17 cellular contexts compared by ENCODE assay signal in genomic region chr1:98316286-98316685, GRCh38.
DNase-seq lines count a peak whose midpoint lies in the region; ATAC-seq, FAIRE-seq and TF ChIP-seq lines count a peak whose summit lies in the region.
"Had no signal": no experiment of that assay in that cellular context is flagged by ENCODE, and none has a peak within 500 bp of the region (broad histone marks: within the 10 kb centered on the region; RNA-seq: fewer than 3 reads in every experiment).

No MANE protein-coding gene starts in this region.

- H3K4me1 ChIP-seq in neuron (ENCODE audit: insufficient read depth, low read length) (no peaks in the 10 kb centered on the region), lower lobe of right lung (no peaks in the 10 kb centered on the region)
- H3K4me1 ChIP-seq: psoas muscle had no signal

- no peaks in the 10 kb centered on the region for H3K27me3 Mint-ChIP-seq in effector memory CD8-positive, alpha-beta T cell

- H3K4me3 ChIP-seq in neuron (ENCODE audit: low read length) (no peak overlapping the region), lower lobe of right lung (no peak overlapping the region)
- H3K4me3 ChIP-seq: psoas muscle, upper lobe of left lung had no signal

- H3K27ac ChIP-seq in lower lobe of right lung = no peak overlapping the region
- H3K27ac ChIP-seq: C4-2B, psoas muscle, upper lobe of left lung had no signal

- no peak for TF ChIP-seq CTCF in lower lobe of right lung (IDR thresholded peaks at IDR 0.05)

- H3K4me3 Mint-ChIP-seq in effector memory CD8-positive, alpha-beta T cell = no peak overlapping the region

- intact Hi-C loops in lower lobe of right lung (cut with DNase I) = no loop called here

- peak; percentile 11 for DNase-seq in GM03348 (ENCODE audit: low spot score)
- peak; percentile 16 for DNase-seq in RCC 7860 (ENCODE audit: low spot score)
- peak; percentile 65 for DNase-seq in dermis blood vessel endothelial cell
- DNase-seq in effector memory CD8-positive, alpha-beta T cell = no peak
- DNase-seq in central memory CD4-positive, alpha-beta T cell = no peak
- no peak for DNase-seq in lower lobe of right lung
- DNase-seq in activated CD4-positive, alpha-beta T cell treated with anti-CD3 and anti-CD28 coated beads for 4 hours = no peak
- DNase-seq: aorta, kidney, NCI-H1694 treated with DMSO at 0.1 percent for 48 hours, NCI-H69, psoas muscle, RPMI8226 had no signal

- H3K27me3 ChIP-seq in neuron (ENCODE audit: insufficient read depth, low read length) (no peaks in the 10 kb centered on the region), lower lobe of right lung (ENCODE audit: low read depth) (no peaks in the 10 kb centered on the region)
- H3K27me3 ChIP-seq: upper lobe of left lung had no signal

- H3K27ac Mint-ChIP-seq in effector memory CD8-positive, alpha-beta T cell = no peak overlapping the region

- no peaks in the 10 kb centered on the region for H3K36me3 Mint-ChIP-seq in effector memory CD8-positive, alpha-beta T cell (ENCODE audit: insufficient read depth)

- H3K9me3 ChIP-seq in neuron (ENCODE audit: low read length) = no peaks in the 10 kb centered on the region
- H3K9me3 ChIP-seq in lower lobe of right lung = no peaks in the 10 kb centered on the region
- H3K9me3 ChIP-seq: psoas muscle, upper lobe of left lung had no signal

- no peak for ATAC-seq in effector memory CD8-positive, alpha-beta T cell (replicated peaks)
- no peak for ATAC-seq in lower lobe of right lung
- ATAC-seq: psoas muscle had no signal

- peaks cover 6 to 7% of the 10 kb centered on the region in 2 donors for H3K4me1 Mint-ChIP-seq in effector memory CD8-positive, alpha-beta T cell (ENCODE audit: low read depth in 2 of 2)

- FAIRE-seq in RCC 7860 (lab: Jason Lieb, UNC) = no peak
- FAIRE-seq: GM12892, kidney had no signal

- H3K9me3 Mint-ChIP-seq in effector memory CD8-positive, alpha-beta T cell = no peaks in the 10 kb centered on the region

- H3K36me3 ChIP-seq in neuron (ENCODE audit: insufficient read depth, low read length) = no peaks in the 10 kb centered on the region
- no peaks in the 10 kb centered on the region for H3K36me3 ChIP-seq in lower lobe of right lung
- H3K36me3 ChIP-seq: upper lobe of left lung had no signal

- H2AFZ ChIP-seq in neuron (ENCODE audit: low read depth, low read length) = peak overlapping the region; percentile 47

Comparison
In these comparisons a context has a peak if more than half of its experiments do, and no peak if none do; other contexts are left out.
1. DNase-seq: peak in GM03348 (single experiment), RCC 7860 (single experiment) and dermis blood vessel endothelial cell (single experiment); none in effector memory CD8-positive, alpha-beta T cell (0 of 3), central memory CD4-positive, alpha-beta T cell (single experiment), lower lobe of right lung (single experiment) and activated CD4-positive, alpha-beta T cell treated with anti-CD3 and anti-CD28 coated beads for 4 hours (0 of 2).